ENCODE assay signal across 16 cellular contexts in the genomic region with DNA sequence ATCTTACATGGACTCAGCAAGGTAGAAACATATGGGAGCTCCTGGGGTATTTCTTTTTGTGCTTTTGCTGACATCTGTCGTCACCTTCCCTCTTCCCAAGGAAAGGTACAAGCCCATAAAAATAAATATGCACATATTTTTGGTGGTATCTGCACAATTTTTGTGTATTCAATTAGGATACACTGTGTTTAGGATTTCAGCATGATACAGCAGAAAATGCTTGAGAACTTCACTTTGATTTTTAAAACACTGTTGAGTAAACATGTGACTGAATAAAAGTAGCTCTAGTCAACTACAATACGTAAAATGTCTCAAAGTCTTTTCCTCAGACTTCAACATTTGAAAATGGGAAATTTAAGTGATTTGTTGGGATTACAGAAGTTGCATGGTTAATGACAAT.
DNase-seq lines count a peak whose midpoint lies in the region; ATAC-seq, FAIRE-seq and TF ChIP-seq lines count a peak whose summit lies in the region.
"Had no signal": no experiment of that assay in that cellular context is flagged by ENCODE, and none has a peak within 500 bp of the region (broad histone marks: within the 10 kb centered on the region; RNA-seq: fewer than 3 reads in every experiment).

No MANE protein-coding gene starts in this region.

- H4K20me1 ChIP-seq in PC-3 (ENCODE audit: low read length) = no peaks in the 10 kb centered on the region
- H4K20me1 ChIP-seq in mammary epithelial cell (ENCODE audit: insufficient read depth, low read length) = no peaks in the 10 kb centered on the region

- 64% methylated on average over 2 of the region's 2 CpGs for WGBS in mammary epithelial cell (ENCODE audit: low coverage, missing lambda C conversion rate)

- H3K4me3 ChIP-seq in PC-3 (ENCODE audit: low read length) (no peak overlapping the region; the same call in 1 of the 2 replicates), mammary epithelial cell (replicated peaks in 1 of 3; ENCODE audit: insufficient read depth in 1 of 3, low read depth in 2 of 3, low read length in 3 of 3) (no peak overlapping the region)

- no peaks in the 10 kb centered on the region for H3F3A ChIP-seq in PC-3 (ENCODE audit: low read length, unreplicated experiment)

- no peaks in the 10 kb centered on the region for H3K27me3 ChIP-seq in PC-3 (ENCODE audit: low read length)
- H3K27me3 ChIP-seq in mammary epithelial cell (ENCODE audit: insufficient read depth, low read length) = no peaks in the 10 kb centered on the region

- H3K9ac ChIP-seq in PC-3 (ENCODE audit: low read length) (no peak overlapping the region), mammary epithelial cell (ENCODE audit: insufficient read depth, low read length) (no peak overlapping the region)

- ATAC-seq in PC-3 (no peak), GM18870 (IDR thresholded peaks at IDR 0.05; ENCODE audit: unreplicated experiment) (no peak)

- CTCF ChIA-PET in PC-3 (lab: Charles Lee) = no interaction called here
- CTCF ChIA-PET in mammary epithelial cell (lab: Charles Lee; ENCODE audit: low non-redundant PET) = interaction anchor here (0.7 kb wide), 1 partner anchor 21 kb away, joined by 6 read pairs; no protein-coding TSS in a partner anchor

- H3K4me2 ChIP-seq in PC-3 (ENCODE audit: low read length) (peak overlapping the region; percentile 70), mammary epithelial cell (ENCODE audit: insufficient read depth, low read depth, low read length) (no peak overlapping the region)

- H3K27ac ChIP-seq in PC-3 (ENCODE audit: low read length) = peak overlapping the region; percentile 57
- H3K27ac ChIP-seq in mammary epithelial cell (ENCODE audit: insufficient read depth, low read depth, low read length) = no peak overlapping the region

- POLR2A ChIA-PET in PC-3 (lab: Charles Lee; ENCODE audit: unreplicated experiment) = no interaction called here

- H3K4me1 ChIP-seq in PC-3 (ENCODE audit: insufficient read depth, low read length) = peaks cover 18% of the 10 kb centered on the region
- H3K4me1 ChIP-seq in mammary epithelial cell (ENCODE audit: insufficient read depth, low read length) = no peaks in the 10 kb centered on the region

- H3K9me2 ChIP-seq in PC-3 (replicated peaks; ENCODE audit: low read length) = no peaks in the 10 kb centered on the region

- H3K79me2 ChIP-seq in PC-3 (ENCODE audit: low read length) (no peaks in the 10 kb centered on the region), mammary epithelial cell (ENCODE audit: insufficient read depth, low read length) (no peaks in the 10 kb centered on the region)

- BruUV-seq in PC-3 (replicated peaks; lab: Mats Ljungman, UMichigan) (no TSS peak), mammary epithelial cell (replicated peaks; lab: Mats Ljungman, UMichigan) (no TSS peak)

- in situ Hi-C loops in mammary epithelial cell (cut with MboI; ENCODE audit: low sequenced_read_pairs in 2 of 2) = no loop called here

- dilution Hi-C loops in mammary epithelial cell (cut with HindIII; ENCODE audit: low sequenced_read_pairs) = no loop called here

- H3K9me3 ChIP-seq in PC-3 (ENCODE audit: low read length) (no peaks in the 10 kb centered on the region), mammary epithelial cell (replicated peaks; ENCODE audit: insufficient read depth, low read length) (no peaks in the 10 kb centered on the region)

- DNase-seq in ELR (ENCODE audit: low read depth) (peak; percentile 1), PC-3 (no peak), mammary epithelial cell (no peak), fibroblast of peridontal ligament (ENCODE audit: extremely low read depth) (peak; percentile 3), NCI-H2227 (lab: John Stamatoyannopoulos, UW; ENCODE audit: unreplicated experiment) (no peak), urothelium cell line (ENCODE audit: low spot score) (no peak)
- DNase-seq in stimulated activated CD4-positive, alpha-beta T cell treated with anti-CD3 and anti-CD28 coated beads, Interleukin-12 subunit alpha, Interleukin-12 subunit beta, amount 100 ng/mL, for 4 hours = no peak
- DNase-seq: CD4-positive, CD25-positive, alpha-beta regulatory T cell; NCI-H1092; NCI-H1436; NCI-H1930; NCI-H524 treated with DMSO at 0.1 percent for 48 hours; NCI-H82 had no signal

- peak overlapping the region; percentile 51; the same call in 1 of the 2 replicates for H2AFZ ChIP-seq in PC-3 (ENCODE audit: low read length)
- peak overlapping the region; percentile 40 for H2AFZ ChIP-seq in mammary epithelial cell (ENCODE audit: low read depth, low read length)

- no peak for FAIRE-seq in urothelium cell line (lab: Jason Lieb, UNC)
- FAIRE-seq: A204.1, RCC 7860 had no signal

- intact Hi-C loops in PC-3 (cut with micrococcal nuclease) = loop anchor here (1.0 kb wide), 1 partner anchor 128 kb away; no protein-coding TSS in a partner anchor
- intact Hi-C loops in mammary epithelial cell (cut with micrococcal nuclease) = no loop called here

- TF ChIP-seq CTCF in PC-3 (conservative IDR thresholded peaks at IDR 0.05; ENCODE audit: low read depth, low read length) (no peak), mammary epithelial cell (conservative IDR thresholded peaks at IDR 0.05 in 1 of 2, IDR thresholded peaks at IDR 0.05 in 1 of 2; ENCODE audit: extremely low read depth in 1 of 2, insufficient read depth in 1 of 2, low read depth in 1 of 2, low read length in 2 of 2) (no peak)

- H3K36me3 ChIP-seq in PC-3 (ENCODE audit: low read depth, low read length) (no peaks in the 10 kb centered on the region), mammary epithelial cell (ENCODE audit: insufficient read depth, low read length) (no peaks in the 10 kb centered on the region)

Comparison
In these comparisons a context has a peak if more than half of its experiments do, and no peak if none do; other contexts are left out.
1. DNase-seq: peak in ELR (single experiment) and fibroblast of peridontal ligament (single experiment); none in PC-3 (single experiment), mammary epithelial cell (single experiment), stimulated activated CD4-positive, alpha-beta T cell treated with anti-CD3 and anti-CD28 coated beads, Interleukin-12 subunit alpha, Interleukin-12 subunit beta, amount 100 ng/mL, for 4 hours (single experiment), NCI-H2227 (single experiment) and urothelium cell line (single experiment).